9 cellular contexts compared by ENCODE assay signal in the genomic region with DNA sequence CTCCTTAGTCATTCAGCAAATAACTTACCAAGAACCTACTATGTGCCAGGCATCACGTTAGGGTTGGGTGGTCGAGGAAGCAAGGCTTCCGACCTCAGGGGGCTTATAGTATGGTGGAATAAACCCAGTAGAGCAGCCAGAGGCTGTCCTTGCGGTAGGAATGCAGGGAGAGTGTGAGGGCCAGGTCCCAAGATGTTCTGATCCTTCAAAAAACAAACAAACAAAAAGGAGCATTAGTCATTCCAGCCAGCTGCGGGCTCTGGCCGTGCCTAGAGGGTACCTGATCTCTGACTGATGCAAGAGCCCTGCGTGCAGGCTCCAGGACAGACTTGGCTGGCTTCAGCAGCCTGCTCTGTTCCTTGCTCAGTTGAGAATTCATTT. TPM values are rescaled to one million over a fixed set of nuclear protein-coding genes. Genes with fewer than 3 reads are reported as not detected.
DNase-seq lines count a peak whose midpoint lies in the region; ATAC-seq and TF ChIP-seq lines count a peak whose summit lies in the region.
"Had no signal": no experiment of that assay in that cellular context is flagged by ENCODE, and none has a peak within 500 bp of the region (broad histone marks: within the 10 kb centered on the region; RNA-seq: fewer than 3 reads in every experiment).

No MANE protein-coding gene starts in this region.

- H3K27me3 ChIP-seq in skeletal muscle satellite cell (ENCODE audit: control insufficient read depth, insufficient read depth, low read length) = no peaks in the 10 kb centered on the region

- POLR2A ChIA-PET in RWPE1 (lab: Yijun Ruan, JAX; ENCODE audit: low non-redundant PET) = interaction anchor here (2.9 kb wide), 1 partner anchor 18 kb away, joined by 15 read pairs; the partner anchor contains the start of gene CYB5D2

- DNase-seq in H4 (ENCODE audit: low spot score) (peak; percentile 90), RWPE1 (ENCODE audit: low spot score) (peak; percentile 90)
- no peak for DNase-seq in activated CD4-positive, CD25-positive, alpha-beta regulatory T cell (lab: John Stamatoyannopoulos, UW)
- DNase-seq in stimulated activated CD4-positive, alpha-beta T cell treated with anti-CD3 and anti-CD28 coated beads, Interleukin-12 subunit alpha, Interleukin-12 subunit beta, amount 100 ng/mL, for 4 hours = no peak

- CTCF ChIA-PET in RWPE1 (lab: Yijun Ruan, JAX) = interaction anchor here (0.6 to 1.8 kb wide), 3 partner anchors 15 to 352 kb away, joined by 3 to 8 read pairs (median 4); partner anchors contain the start of genes CYB5D2 and ZZEF1

- ATAC-seq in esophagus mucosa = peak; percentile 82
- ATAC-seq in GM18502 (IDR thresholded peaks at IDR 0.05; ENCODE audit: poor library complexity, unreplicated experiment) = no peak
- ATAC-seq in HG02938 (IDR thresholded peaks at IDR 0.05; ENCODE audit: unreplicated experiment) = no peak
- ATAC-seq: Right ventricle myocardium inferior had no signal

- no peak overlapping the region for H3K4me3 ChIP-seq in skeletal muscle satellite cell (ENCODE audit: low read length)

- H3K27ac ChIP-seq in RWPE1 = peak overlapping the region; percentile 98

- peak overlapping the region; percentile 36 for H3K4me2 ChIP-seq in skeletal muscle satellite cell (ENCODE audit: low read length)

- no peak for TF ChIP-seq CTCF in RWPE1 (conservative IDR thresholded peaks at IDR 0.05; ENCODE audit: low read depth)

- peaks cover 8% of the 10 kb centered on the region for H3K36me3 ChIP-seq in skeletal muscle satellite cell (ENCODE audit: insufficient read depth, low read length)

- peaks cover 18% of the 10 kb centered on the region for H3K4me1 ChIP-seq in skeletal muscle satellite cell (ENCODE audit: control insufficient read depth, insufficient read depth, low read length)

- peak overlapping the region; percentile 0 for H3K9ac ChIP-seq in skeletal muscle satellite cell (ENCODE audit: low read depth, low read length)

- H3K9me3 ChIP-seq in skeletal muscle satellite cell (replicated peaks; ENCODE audit: low read length) = no peaks in the 10 kb centered on the region

RNA-seq across cellular contexts. Expression of gene CYB5D2, which starts 18.2 kb away (rescaled TPM):
- 16.1 and 22.3 TPM in 2 replicates for total RNA-seq in H4 (2014; rRNA removed; shearing (Covaris generic))
- 14.0 TPM for total RNA-seq in esophagus mucosa
- 15.2 and 18.6 TPM in 2 replicates for total RNA-seq in skeletal muscle satellite cell (2012; rRNA removed)

RNA-seq across cellular contexts. Expression of gene ZZEF1, which starts 18.3 kb away (rescaled TPM):
- total RNA-seq in H4 (2014; rRNA removed; shearing (Covaris generic)) = 5.6 and 7.0 TPM in 2 replicates
- total RNA-seq in esophagus mucosa = 27.4 TPM
- total RNA-seq in skeletal muscle satellite cell (2012; rRNA removed) = 30.2 and 36.7 TPM in 2 replicates

Comparison
In these comparisons a context has a peak if more than half of its experiments do, and no peak if none do; other contexts are left out.
1. DNase-seq: peak in H4 (single experiment) and RWPE1 (single experiment); none in activated CD4-positive, CD25-positive, alpha-beta regulatory T cell (0 of 4) and stimulated activated CD4-positive, alpha-beta T cell treated with anti-CD3 and anti-CD28 coated beads, Interleukin-12 subunit alpha, Interleukin-12 subunit beta, amount 100 ng/mL, for 4 hours (single experiment).